ENCODE assay signal across 14 cellular contexts in the genomic region with DNA sequence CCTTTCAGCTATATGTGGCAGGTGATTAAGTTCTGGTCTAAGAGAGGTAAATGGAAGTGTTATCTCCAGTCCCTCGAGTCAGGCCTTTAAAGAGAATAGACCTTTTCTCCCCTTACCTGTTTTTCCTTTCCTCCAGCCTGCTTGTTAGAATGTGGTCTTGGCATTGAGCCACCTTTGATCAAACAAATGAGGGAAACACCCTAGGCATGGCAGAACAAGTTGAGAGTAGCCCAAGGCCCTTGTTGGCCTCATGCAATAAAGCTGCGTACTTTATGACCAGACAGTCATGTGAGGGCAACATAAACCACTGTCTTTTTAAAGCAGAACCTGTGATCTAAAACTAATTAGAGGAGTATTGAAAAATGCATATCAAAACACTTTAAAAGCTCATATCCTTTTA. TPM values are rescaled to one million over a fixed set of nuclear protein-coding genes. Genes with fewer than 3 reads are reported as not detected.
DNase-seq lines count a peak whose midpoint lies in the region; ATAC-seq and TF ChIP-seq lines count a peak whose summit lies in the region.
"Had no signal": no experiment of that assay in that cellular context is flagged by ENCODE, and none has a peak within 500 bp of the region (broad histone marks: within the 10 kb centered on the region; RNA-seq: fewer than 3 reads in every experiment).

No MANE protein-coding gene starts in this region.

- H4K20me1 ChIP-seq in SK-N-SH (ENCODE audit: insufficient read depth): no peaks in the 10 kb centered on the region

- TF ChIP-seq RAD21 in SK-N-SH (IDR thresholded peaks at IDR 0.05; ENCODE audit: low read length): no peak

- H3K4me1 ChIP-seq in SK-N-SH (ENCODE audit: control insufficient read depth in 1 of 2, insufficient read depth in 2 of 2, low read depth in 1 of 2, low read length in 1 of 2) (no peaks in the 10 kb centered on the region), aorta (ENCODE audit: control insufficient read depth in 1 of 2, insufficient read depth in 2 of 2, low read length in 2 of 2) (no peaks in the 10 kb centered on the region)
- H3K4me1 ChIP-seq: A549 had no signal

- H3K27ac ChIP-seq in SK-N-SH (ENCODE audit: low read depth in 2 of 2, low read length in 1 of 2) (peak overlapping the region; percentile 44 to 56; a peak in 3 of 4 replicates), RWPE1 (peak overlapping the region; percentile 87), aorta (ENCODE audit: low read depth in 1 of 2, low read length in 2 of 2) (peak overlapping the region; percentile 36 to 78)
- H3K27ac ChIP-seq: A549 had no signal

- DNase-seq in SK-N-SH (no peak), RWPE1 (ENCODE audit: low spot score) (peak; percentile 36), kidney tubule cell (ENCODE audit: low spot score) (peak; percentile 39), aorta (no peak), RKO (ENCODE audit: low spot score) (no peak)
- DNase-seq: activated CD8-positive, alpha-beta T cell treated with anti-CD3 and anti-CD28 coated beads for 36 hours; activated naive CD4-positive, alpha-beta T cell; NCI-H226 had no signal

- intact Hi-C loops in aorta (cut with DNase I): no loop called here

- H3K79me2 ChIP-seq in SK-N-SH (ENCODE audit: insufficient read depth): no peaks in the 10 kb centered on the region

- peak overlapping the region; percentile 16; the same call in 1 of the 2 replicates for H3K4me2 ChIP-seq in SK-N-SH
- H3K4me2 ChIP-seq: A549, GM23338 had no signal

- CTCF ChIA-PET in SK-N-SH (lab: Yijun Ruan, JAX) (interaction anchor here (0.8 to 1.4 kb wide), 2 partner anchors 10 to 13 kb away, joined by 4 to 6 read pairs; a partner anchor contains a TSS), RWPE1 (lab: Yijun Ruan, JAX) (no interaction called here)

- H3F3A ChIP-seq in SK-N-SH (replicated peaks; ENCODE audit: insufficient read depth): peaks cover 4% of the 10 kb centered on the region

- no peaks in the 10 kb centered on the region for H3K9me2 ChIP-seq in SK-N-SH

- H3K4me3 ChIP-seq in SK-N-SH (ENCODE audit: low read depth in 2 of 2, low read length in 1 of 2) (no peak overlapping the region), aorta (ENCODE audit: low read length in 2 of 2) (no peak overlapping the region)
- H3K4me3 ChIP-seq: A549, GM12878, GM23338 had no signal

- no peak for TF ChIP-seq EP300 in SK-N-SH (IDR thresholded peaks at IDR 0.05; ENCODE audit: borderline replicate concordance in 1 of 2, low read depth in 1 of 2, low read length in 1 of 2)

- no peak; the same call in 2 of the 3 replicates for ATAC-seq in SK-N-SH treated with all-trans-retinoic acid at 6 μM for 48 hours
- no peak for ATAC-seq in aorta (ENCODE audit: low FRiP score)
- no peak for ATAC-seq in GM19324 (IDR thresholded peaks at IDR 0.05; ENCODE audit: low FRiP score, unreplicated experiment)
- no peak for ATAC-seq in GM18498 (IDR thresholded peaks at IDR 0.05; ENCODE audit: unreplicated experiment)
- ATAC-seq: A549; activated CD8-positive, alpha-beta T cell treated with anti-CD3 and anti-CD28 coated beads for 36 hours; GM12878; GM23338 had no signal

- H3K9me3 ChIP-seq in SK-N-SH (no peaks in the 10 kb centered on the region), aorta (ENCODE audit: control insufficient read depth, low read length) (no peaks in the 10 kb centered on the region)
- H3K9me3 ChIP-seq: A549 had no signal

- POLR2A ChIA-PET in SK-N-SH (lab: Yijun Ruan, JAX): no interaction called here
- POLR2A ChIA-PET in RWPE1 (lab: Yijun Ruan, JAX; ENCODE audit: low non-redundant PET): no interaction called here

- no peak overlapping the region for H2AFZ ChIP-seq in SK-N-SH (ENCODE audit: low read depth)
- H2AFZ ChIP-seq: GM23338 had no signal

- no peaks in the 10 kb centered on the region for H3K36me3 ChIP-seq in SK-N-SH (replicated peaks in 1 of 2; ENCODE audit: control insufficient read depth in 1 of 2, insufficient read depth in 2 of 2, low read length in 1 of 2)
- no peaks in the 10 kb centered on the region for H3K36me3 ChIP-seq in aorta (ENCODE audit: control insufficient read depth in 1 of 2, insufficient read depth in 2 of 2, low read length in 1 of 2)

- no peak overlapping the region for H3K9ac ChIP-seq in SK-N-SH

- TF ChIP-seq CTCF in SK-N-SH (IDR thresholded peaks at IDR 0.05): no peak
- no peak for TF ChIP-seq CTCF in RWPE1 (conservative IDR thresholded peaks at IDR 0.05; ENCODE audit: low read depth)

- H3K27me3 ChIP-seq in SK-N-SH (ENCODE audit: insufficient read depth): no peaks in the 10 kb centered on the region
- H3K27me3 ChIP-seq in aorta (ENCODE audit: control insufficient read depth in 1 of 2, insufficient read depth in 2 of 2, low read length in 1 of 2): no peaks in the 10 kb centered on the region

- WGBS in SK-N-SH (ENCODE audit: low lambda C conversion rate): 29% methylated on average over 2 of the region's 2 CpGs
- WGBS in aorta, 2 donors: 39 to 53% methylated on average over 2 of the region's 2 CpGs

TF ChIP-seq in SK-N-SH, 30 proteins besides CTCF, POLR2A, EP300 and RAD21:
- TF ChIP-seq POLR2AphosphoS5 (IDR thresholded peaks at IDR 0.05; ENCODE audit: low read depth, low read length): no peak
- TF ChIP-seq, protein P1, sequence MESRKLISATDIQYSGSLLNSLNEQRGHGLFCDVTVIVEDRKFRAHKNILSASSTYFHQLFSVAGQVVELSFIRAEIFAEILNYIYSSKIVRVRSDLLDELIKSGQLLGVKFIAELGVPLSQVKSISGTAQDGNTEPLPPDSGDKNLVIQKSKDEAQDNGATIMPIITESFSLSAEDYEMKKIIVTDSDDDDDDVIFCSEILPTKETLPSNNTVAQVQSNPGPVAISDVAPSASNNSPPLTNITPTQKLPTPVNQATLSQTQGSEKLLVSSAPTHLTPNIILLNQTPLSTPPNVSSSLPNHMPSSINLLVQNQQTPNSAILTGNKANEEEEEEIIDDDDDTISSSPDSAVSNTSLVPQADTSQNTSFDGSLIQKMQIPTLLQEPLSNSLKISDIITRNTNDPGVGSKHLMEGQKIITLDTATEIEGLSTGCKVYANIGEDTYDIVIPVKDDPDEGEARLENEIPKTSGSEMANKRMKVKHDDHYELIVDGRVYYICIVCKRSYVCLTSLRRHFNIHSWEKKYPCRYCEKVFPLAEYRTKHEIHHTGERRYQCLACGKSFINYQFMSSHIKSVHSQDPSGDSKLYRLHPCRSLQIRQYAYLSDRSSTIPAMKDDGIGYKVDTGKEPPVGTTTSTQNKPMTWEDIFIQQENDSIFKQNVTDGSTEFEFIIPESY (IDR thresholded peaks at IDR 0.05; ENCODE audit: borderline replicate concordance, low read depth): no peak

TF ChIP-seq in SK-N-SH treated with all-trans-retinoic acid at 6 μM for 48 hours, 23 proteins besides CTCF, POLR2A, EP300 and RAD21:
- TF ChIP-seq SNAI2 (CRISPR knock-in tag; IDR thresholded peaks at IDR 0.05): no peak
- TF ChIP-seq ZFP3 (CRISPR knock-in tag; IDR thresholded peaks at IDR 0.05): no peak
- TF ChIP-seq, protein P2, sequence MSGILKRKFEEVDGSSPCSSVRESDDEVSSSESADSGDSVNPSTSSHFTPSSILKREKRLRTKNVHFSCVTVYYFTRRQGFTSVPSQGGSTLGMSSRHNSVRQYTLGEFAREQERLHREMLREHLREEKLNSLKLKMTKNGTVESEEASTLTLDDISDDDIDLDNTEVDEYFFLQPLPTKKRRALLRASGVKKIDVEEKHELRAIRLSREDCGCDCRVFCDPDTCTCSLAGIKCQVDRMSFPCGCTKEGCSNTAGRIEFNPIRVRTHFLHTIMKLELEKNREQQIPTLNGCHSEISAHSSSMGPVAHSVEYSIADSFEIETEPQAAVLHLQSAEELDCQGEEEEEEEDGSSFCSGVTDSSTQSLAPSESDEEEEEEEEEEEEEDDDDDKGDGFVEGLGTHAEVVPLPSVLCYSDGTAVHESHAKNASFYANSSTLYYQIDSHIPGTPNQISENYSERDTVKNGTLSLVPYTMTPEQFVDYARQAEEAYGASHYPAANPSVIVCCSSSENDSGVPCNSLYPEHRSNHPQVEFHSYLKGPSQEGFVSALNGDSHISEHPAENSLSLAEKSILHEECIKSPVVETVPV (CRISPR knock-in tag; IDR thresholded peaks at IDR 0.05): no peak
- no peak for TF ChIP-seq ZNF565 (CRISPR knock-in tag; conservative IDR thresholded peaks at IDR 0.05; ENCODE audit: low read depth)

RNA-seq across cellular contexts. Expression of a gene that starts 13.2 kb away (rescaled TPM):
- polyA plus RNA-seq in SK-N-SH (2012; rRNA removed) (8.1 and 9.6 TPM in 2 replicates), aorta (10 to 100 TPM; 27.9 to 32.3 TPM)
- 12.4 and 17.7 TPM in 2 replicates for polyA plus RNA-seq in SK-N-SH (2012; cell fraction: cytosol; rRNA removed)
- 3.5 and 7.2 TPM in 2 replicates for polyA plus RNA-seq in SK-N-SH (2012; cell fraction: nucleus; rRNA removed)
- 10 to 100 TPM in 1 of 2 donors, 1 to 10 TPM in 1; 7.3 to 13.8 TPM for total RNA-seq in aorta
- total RNA-seq: activated CD8-positive, alpha-beta T cell treated with anti-CD3 and anti-CD28 coated beads for 36 hours; GM12878; GM23338 had no signal
- polyA plus RNA-seq: A549, GM23338 had no signal

Comparison
In these comparisons a context has a peak if more than half of its experiments do, and no peak if none do; other contexts are left out.
1. DNase-seq: peak in RWPE1 (single experiment) and kidney tubule cell (single experiment); none in SK-N-SH (single experiment), aorta (0 of 2) and RKO (single experiment).
2. Peak in every context shown above with its lines, with median percentiles within 50 percentile points of each other: H3K27ac ChIP-seq.